In the genomic region with DNA sequence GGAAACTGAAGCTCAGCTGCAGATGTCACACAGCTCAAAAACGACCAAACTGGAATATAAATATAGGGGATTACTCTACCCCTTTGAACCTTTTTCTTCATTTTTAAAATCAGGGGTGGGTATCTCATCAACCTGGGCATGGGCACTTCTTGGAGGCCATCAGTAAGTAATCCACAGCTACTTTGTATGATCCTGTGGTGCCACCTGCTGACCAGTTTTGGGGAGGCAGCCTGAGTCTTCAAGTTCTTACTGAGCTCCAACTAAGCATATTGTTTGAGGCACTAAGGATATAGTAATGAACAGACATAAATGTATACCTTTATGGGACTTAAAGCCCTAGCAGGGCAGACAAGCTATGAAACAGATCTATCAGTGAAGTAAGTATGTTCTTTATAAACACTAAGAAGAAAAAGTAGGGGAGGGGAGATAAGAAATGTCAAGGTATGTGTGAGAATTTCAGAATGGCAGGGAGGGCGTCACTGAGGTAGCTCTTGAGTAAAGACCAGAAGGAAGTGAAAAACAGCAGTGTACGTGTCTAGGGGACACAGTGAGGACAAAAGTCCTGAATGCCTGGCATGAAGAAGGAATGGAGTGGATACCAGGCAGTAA, we compare ENCODE assay signal across 8 cellular contexts. TPM values are rescaled to one million over a fixed set of nuclear protein-coding genes. Genes with fewer than 3 reads are reported as not detected.
DNase-seq lines count a peak whose midpoint lies in the region; ATAC-seq and TF ChIP-seq lines count a peak whose summit lies in the region.

No MANE protein-coding gene starts in this region.

- H3K4me1 Mint-ChIP-seq in Caco-2 (ENCODE audit: low read depth, unreplicated experiment) = no peaks in the 10 kb centered on the region
- H3K4me1 Mint-ChIP-seq in activated B cell treated with CpG ODN at 0.5 μM for 24 hours = no peaks in the 10 kb centered on the region

- H3K9me3 Mint-ChIP-seq in Caco-2 (ENCODE audit: unreplicated experiment) = no peaks in the 10 kb centered on the region
- no peaks in the 10 kb centered on the region for H3K9me3 Mint-ChIP-seq in activated B cell treated with CpG ODN at 0.5 μM for 24 hours

- H3K4me3 ChIP-seq in Caco-2 (ENCODE audit: low read depth, low read length) (no peak overlapping the region), cardiac fibroblast (replicated peaks in 1 of 2; ENCODE audit: low read depth in 2 of 2, low read length in 2 of 2) (no peak overlapping the region)

- H3K4me3 Mint-ChIP-seq in Caco-2 (ENCODE audit: unreplicated experiment) (no peak overlapping the region), activated B cell treated with CpG ODN at 0.5 μM for 24 hours (no peak overlapping the region)

- ATAC-seq in activated B cell treated with CpG ODN at 0.5 μM for 24 hours (ENCODE audit: low read depth) = peak; percentile 67
- no peak for ATAC-seq in HG03095 (IDR thresholded peaks at IDR 0.05; ENCODE audit: unreplicated experiment)

- DNase-seq in Caco-2 (peak; percentile 78 to 80), GM20000 (ENCODE audit: low spot score) (peak; percentile 64), NCI-H1092 treated with DMSO at 0.1 percent for 48 hours (lab: John Stamatoyannopoulos, UW) (peak; percentile 35), activated B cell treated with CpG ODN at 0.5 μM for 24 hours (peak; percentile 39), cardiac fibroblast (ENCODE audit: low read depth in 2 of 2) (peak; percentile 89), kidney tubule cell (ENCODE audit: low spot score) (peak; percentile 70)
- peak; percentile 62 to 70 for DNase-seq in stimulated activated CD4-positive, alpha-beta T cell treated with anti-CD3 and anti-CD28 coated beads, Interleukin-4, amount 100 ng/mL, for 4 hours

- POLR2A ChIA-PET in Caco-2 (lab: Charles Lee) (interaction anchor here (1.1 to 1.4 kb wide), 2 partner anchors 93 to 112 kb away, joined by 4 read pairs; partner anchors contain the start of gene EIF3F), activated B cell treated with CpG ODN at 0.5 μM for 24 hours (lab: Charles Lee) (interaction anchor here (1.0 kb wide), 1 partner anchor 112 kb away, joined by 3 read pairs; the partner anchor contains the start of gene EIF3F)

- no peaks in the 10 kb centered on the region for H3K36me3 ChIP-seq in Caco-2 (ENCODE audit: control insufficient read depth, insufficient read depth, low read length)

- no peaks in the 10 kb centered on the region for H3K4me1 ChIP-seq in Caco-2

- H3K27ac Mint-ChIP-seq in Caco-2 (ENCODE audit: unreplicated experiment) (no peak overlapping the region), activated B cell treated with CpG ODN at 0.5 μM for 24 hours (no peak overlapping the region)

- peaks cover 9% of the 10 kb centered on the region for H3K27me3 Mint-ChIP-seq in Caco-2 (ENCODE audit: insufficient read depth, unreplicated experiment)
- H3K27me3 Mint-ChIP-seq in activated B cell treated with CpG ODN at 0.5 μM for 24 hours = no peaks in the 10 kb centered on the region

- no TSS peak for BruUV-seq in Caco-2 (replicated peaks; lab: Mats Ljungman, UMichigan)

- intact Hi-C loops in Caco-2 (cut with micrococcal nuclease; ENCODE audit: unreplicated experiment) = loop anchor here (1.0 to 10.0 kb wide), 5 partner anchors 66 to 1005 kb away; no protein-coding TSS in a partner anchor
- intact Hi-C loops in activated B cell treated with CpG ODN at 0.5 μM for 24 hours (cut with micrococcal nuclease) = loop anchor here (1.0 to 10.0 kb wide), 4 partner anchors 66 to 405 kb away; no protein-coding TSS in a partner anchor

- TF ChIP-seq CTCF in Caco-2 (IDR thresholded peaks at IDR 0.05; ENCODE audit: insufficient read depth in 1 of 2, low read depth in 1 of 2, low read length in 1 of 2, severe bottlenecking in 1 of 2, unreplicated experiment in 1 of 2) = peak; percentile 79 to 88
- TF ChIP-seq CTCF in GM20000 (IDR thresholded peaks at IDR 0.05; ENCODE audit: extremely low read depth, missing control alignments) = peak; percentile 69
- TF ChIP-seq CTCF in activated B cell treated with CpG ODN at 0.5 μM for 24 hours (IDR thresholded peaks at IDR 0.05) = no peak
- peak; percentile 87 for TF ChIP-seq CTCF in cardiac fibroblast (IDR thresholded peaks at IDR 0.05; ENCODE audit: low read depth, low read length)

- H3K36me3 Mint-ChIP-seq in Caco-2 (ENCODE audit: insufficient read depth, unreplicated experiment) (no peaks in the 10 kb centered on the region), activated B cell treated with CpG ODN at 0.5 μM for 24 hours (ENCODE audit: low read depth) (peaks cover 14% of the 10 kb centered on the region)

- H3K9me3 ChIP-seq in Caco-2 = no peaks in the 10 kb centered on the region

- CTCF ChIA-PET in Caco-2 (lab: Charles Lee) (interaction anchor here (0.5 to 6.5 kb wide), 21 partner anchors 9 to 1001 kb away, joined by 3 to 213 read pairs (median 6); partner anchors contain the start of gene EIF3F), activated B cell treated with CpG ODN at 0.5 μM for 24 hours (lab: Charles Lee) (interaction anchor here (0.7 to 10.2 kb wide), 17 partner anchors 10 to 1001 kb away, joined by 3 to 86 read pairs (median 4); partner anchors contain the start of gene EIF3F)

- H3K27me3 ChIP-seq in Caco-2 (replicated peaks; ENCODE audit: control insufficient read depth, insufficient read depth, low read length) = no peaks in the 10 kb centered on the region

RNA-seq across cellular contexts. Expression of gene TUB, which starts 18.4 kb away (rescaled TPM):
- not detected in 2 replicates for total RNA-seq in Caco-2 (2022)
- not detected in 2 replicates for total RNA-seq in activated B cell treated with CpG ODN at 0.5 μM for 24 hours

Comparison
In these comparisons a context has a peak if more than half of its experiments do, and no peak if none do; other contexts are left out.
1. DNase-seq: peak in every context shown above with its lines; median percentile 89 in cardiac fibroblast; 79 in Caco-2; 70 in kidney tubule cell; 66 in stimulated activated CD4-positive, alpha-beta T cell treated with anti-CD3 and anti-CD28 coated beads, Interleukin-4, amount 100 ng/mL, for 4 hours; 64 in GM20000; 39 in activated B cell treated with CpG ODN at 0.5 μM for 24 hours; 35 in NCI-H1092 treated with DMSO at 0.1 percent for 48 hours.